1 cellular context compared by ENCODE assay signal in the genomic region with DNA sequence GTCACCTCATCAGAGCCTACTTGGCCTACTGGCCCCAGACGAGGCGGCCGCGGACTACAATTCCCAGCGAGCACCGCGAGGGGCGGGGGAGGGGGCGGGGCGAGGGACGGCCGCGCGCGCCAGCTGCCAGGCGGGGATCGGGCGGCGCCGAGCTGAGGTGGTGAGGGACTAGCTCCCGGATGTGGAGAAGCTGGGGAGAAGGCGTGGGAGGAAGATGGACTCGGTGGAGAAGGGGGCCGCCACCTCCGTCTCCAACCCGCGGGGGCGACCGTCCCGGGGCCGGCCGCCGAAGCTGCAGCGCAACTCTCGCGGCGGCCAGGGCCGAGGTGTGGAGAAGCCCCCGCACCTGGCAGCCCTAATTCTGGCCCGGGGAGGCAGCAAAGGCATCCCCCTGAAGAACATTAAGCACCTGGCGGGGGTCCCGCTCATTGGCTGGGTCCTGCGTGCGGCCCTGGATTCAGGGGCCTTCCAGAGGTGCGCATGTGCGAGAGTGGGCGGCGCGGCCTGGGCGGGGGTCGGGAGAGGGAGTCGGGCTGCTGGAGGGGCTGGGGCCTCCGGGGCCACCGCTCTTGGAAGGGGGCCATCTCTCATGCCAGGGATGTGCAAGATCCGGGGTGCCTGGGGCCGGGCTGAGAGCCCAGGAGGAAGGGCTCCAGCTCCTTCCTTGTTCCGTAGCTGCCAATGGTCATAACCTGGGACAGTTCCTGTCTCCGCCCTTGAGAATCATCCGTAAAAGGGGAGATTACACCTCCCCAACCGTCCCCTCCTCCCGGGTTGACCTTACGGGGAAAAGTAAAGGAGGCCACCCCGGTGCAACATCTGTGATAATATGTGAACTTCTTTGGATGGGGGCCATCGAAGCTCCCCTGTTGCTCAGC.
TF ChIP-seq lines count a peak whose summit lies in the region.

A gene (plus strand): TSS at position 129 of the 878 bp plus-strand sequence. CDS start 86 bp downstream, at position 215.

TF ChIP-seq in K562, 482 proteins besides CTCF, POLR2A, EP300 and RAD21 (continued from another document):
- TF ChIP-seq, protein P1, sequence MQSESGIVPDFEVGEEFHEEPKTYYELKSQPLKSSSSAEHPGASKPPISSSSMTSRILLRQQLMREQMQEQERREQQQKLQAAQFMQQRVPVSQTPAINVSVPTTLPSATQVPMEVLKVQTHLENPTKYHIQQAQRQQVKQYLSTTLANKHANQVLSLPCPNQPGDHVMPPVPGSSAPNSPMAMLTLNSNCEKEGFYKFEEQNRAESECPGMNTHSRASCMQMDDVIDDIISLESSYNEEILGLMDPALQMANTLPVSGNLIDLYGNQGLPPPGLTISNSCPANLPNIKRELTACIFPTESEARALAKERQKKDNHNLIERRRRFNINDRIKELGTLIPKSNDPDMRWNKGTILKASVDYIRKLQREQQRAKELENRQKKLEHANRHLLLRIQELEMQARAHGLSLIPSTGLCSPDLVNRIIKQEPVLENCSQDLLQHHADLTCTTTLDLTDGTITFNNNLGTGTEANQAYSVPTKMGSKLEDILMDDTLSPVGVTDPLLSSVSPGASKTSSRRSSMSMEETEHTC (IDR thresholded peaks at IDR 0.05): no peak
- TF ChIP-seq ZNF436 (CRISPR knock-in tag; IDR thresholded peaks at IDR 0.05) (no peak), KAT7 (CRISPR knock-in tag; IDR thresholded peaks at IDR 0.05; ENCODE audit: borderline replicate concordance) (no peak), TSC22D4 (tag; IDR thresholded peaks at IDR 0.05) (no peak), ZKSCAN3 (CRISPR knock-in tag; IDR thresholded peaks at IDR 0.05) (no peak), RBBP5 (IDR thresholded peaks at IDR 0.05; ENCODE audit: borderline replicate concordance, insufficient read depth, low read length, poor library complexity, severe bottlenecking) (no peak), ILF3 (IDR thresholded peaks at IDR 0.05; ENCODE audit: borderline replicate concordance) (no peak; the same call in 1 of the 2 replicates), ZNF717 (CRISPR knock-in tag; IDR thresholded peaks at IDR 0.05) (no peak), TAF9B (IDR thresholded peaks at IDR 0.05; ENCODE audit: partially characterized antibody) (no peak), ZNF586 (CRISPR knock-in tag; conservative IDR thresholded peaks at IDR 0.05) (no peak), ZNF311 (CRISPR knock-in tag; IDR thresholded peaks at IDR 0.05) (no peak), BRD9 (IDR thresholded peaks at IDR 0.05; ENCODE audit: low read depth, partially characterized antibody) (no peak), ZNF124 (CRISPR knock-in tag; IDR thresholded peaks at IDR 0.05) (no peak), PHF21A (IDR thresholded peaks at IDR 0.05; ENCODE audit: borderline replicate concordance, low read depth) (no peak), HMGN3 (IDR thresholded peaks at IDR 0.05; ENCODE audit: borderline replicate concordance, extremely low read depth, insufficient read length, low read depth, low read length) (peak; percentile 46), JUN (IDR thresholded peaks at IDR 0.05; ENCODE audit: borderline replicate concordance, low read depth, low read length) (no peak), JUN (CRISPR knock-in tag; IDR thresholded peaks at IDR 0.05; ENCODE audit: borderline replicate concordance) (no peak), IRF2 (CRISPR knock-in tag; IDR thresholded peaks at IDR 0.05) (no peak), RFX5 (IDR thresholded peaks at IDR 0.05; ENCODE audit: low read depth, low read length) (no peak), MEIS2 (IDR thresholded peaks at IDR 0.05; ENCODE audit: partially characterized antibody) (no peak)
- TF ChIP-seq, protein P2, sequence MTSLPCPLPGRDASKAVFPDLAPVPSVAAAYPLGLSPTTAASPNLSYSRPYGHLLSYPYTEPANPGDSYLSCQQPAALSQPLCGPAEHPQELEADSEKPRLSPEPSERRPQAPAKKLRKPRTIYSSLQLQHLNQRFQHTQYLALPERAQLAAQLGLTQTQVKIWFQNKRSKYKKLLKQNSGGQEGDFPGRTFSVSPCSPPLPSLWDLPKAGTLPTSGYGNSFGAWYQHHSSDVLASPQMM (CRISPR knock-in tag; IDR thresholded peaks at IDR 0.05): no peak
- TF ChIP-seq, protein P3, sequence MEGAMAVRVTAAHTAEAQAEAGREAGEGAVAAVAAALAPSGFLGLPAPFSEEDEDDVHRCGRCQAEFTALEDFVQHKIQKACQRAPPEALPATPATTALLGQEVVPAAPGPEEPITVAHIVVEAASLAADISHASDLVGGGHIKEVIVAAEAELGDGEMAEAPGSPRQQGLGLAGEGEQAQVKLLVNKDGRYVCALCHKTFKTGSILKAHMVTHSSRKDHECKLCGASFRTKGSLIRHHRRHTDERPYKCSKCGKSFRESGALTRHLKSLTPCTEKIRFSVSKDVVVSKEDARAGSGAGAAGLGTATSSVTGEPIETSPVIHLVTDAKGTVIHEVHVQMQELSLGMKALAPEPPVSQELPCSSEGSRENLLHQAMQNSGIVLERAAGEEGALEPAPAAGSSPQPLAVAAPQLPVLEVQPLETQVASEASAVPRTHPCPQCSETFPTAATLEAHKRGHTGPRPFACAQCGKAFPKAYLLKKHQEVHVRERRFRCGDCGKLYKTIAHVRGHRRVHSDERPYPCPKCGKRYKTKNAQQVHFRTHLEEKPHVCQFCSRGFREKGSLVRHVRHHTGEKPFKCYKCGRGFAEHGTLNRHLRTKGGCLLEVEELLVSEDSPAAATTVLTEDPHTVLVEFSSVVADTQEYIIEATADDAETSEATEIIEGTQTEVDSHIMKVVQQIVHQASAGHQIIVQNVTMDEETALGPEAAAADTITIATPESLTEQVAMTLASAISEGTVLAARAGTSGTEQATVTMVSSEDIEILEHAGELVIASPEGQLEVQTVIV (CRISPR knock-in tag; IDR thresholded peaks at IDR 0.05; ENCODE audit: borderline replicate concordance): no peak
- TF ChIP-seq, protein P4, sequence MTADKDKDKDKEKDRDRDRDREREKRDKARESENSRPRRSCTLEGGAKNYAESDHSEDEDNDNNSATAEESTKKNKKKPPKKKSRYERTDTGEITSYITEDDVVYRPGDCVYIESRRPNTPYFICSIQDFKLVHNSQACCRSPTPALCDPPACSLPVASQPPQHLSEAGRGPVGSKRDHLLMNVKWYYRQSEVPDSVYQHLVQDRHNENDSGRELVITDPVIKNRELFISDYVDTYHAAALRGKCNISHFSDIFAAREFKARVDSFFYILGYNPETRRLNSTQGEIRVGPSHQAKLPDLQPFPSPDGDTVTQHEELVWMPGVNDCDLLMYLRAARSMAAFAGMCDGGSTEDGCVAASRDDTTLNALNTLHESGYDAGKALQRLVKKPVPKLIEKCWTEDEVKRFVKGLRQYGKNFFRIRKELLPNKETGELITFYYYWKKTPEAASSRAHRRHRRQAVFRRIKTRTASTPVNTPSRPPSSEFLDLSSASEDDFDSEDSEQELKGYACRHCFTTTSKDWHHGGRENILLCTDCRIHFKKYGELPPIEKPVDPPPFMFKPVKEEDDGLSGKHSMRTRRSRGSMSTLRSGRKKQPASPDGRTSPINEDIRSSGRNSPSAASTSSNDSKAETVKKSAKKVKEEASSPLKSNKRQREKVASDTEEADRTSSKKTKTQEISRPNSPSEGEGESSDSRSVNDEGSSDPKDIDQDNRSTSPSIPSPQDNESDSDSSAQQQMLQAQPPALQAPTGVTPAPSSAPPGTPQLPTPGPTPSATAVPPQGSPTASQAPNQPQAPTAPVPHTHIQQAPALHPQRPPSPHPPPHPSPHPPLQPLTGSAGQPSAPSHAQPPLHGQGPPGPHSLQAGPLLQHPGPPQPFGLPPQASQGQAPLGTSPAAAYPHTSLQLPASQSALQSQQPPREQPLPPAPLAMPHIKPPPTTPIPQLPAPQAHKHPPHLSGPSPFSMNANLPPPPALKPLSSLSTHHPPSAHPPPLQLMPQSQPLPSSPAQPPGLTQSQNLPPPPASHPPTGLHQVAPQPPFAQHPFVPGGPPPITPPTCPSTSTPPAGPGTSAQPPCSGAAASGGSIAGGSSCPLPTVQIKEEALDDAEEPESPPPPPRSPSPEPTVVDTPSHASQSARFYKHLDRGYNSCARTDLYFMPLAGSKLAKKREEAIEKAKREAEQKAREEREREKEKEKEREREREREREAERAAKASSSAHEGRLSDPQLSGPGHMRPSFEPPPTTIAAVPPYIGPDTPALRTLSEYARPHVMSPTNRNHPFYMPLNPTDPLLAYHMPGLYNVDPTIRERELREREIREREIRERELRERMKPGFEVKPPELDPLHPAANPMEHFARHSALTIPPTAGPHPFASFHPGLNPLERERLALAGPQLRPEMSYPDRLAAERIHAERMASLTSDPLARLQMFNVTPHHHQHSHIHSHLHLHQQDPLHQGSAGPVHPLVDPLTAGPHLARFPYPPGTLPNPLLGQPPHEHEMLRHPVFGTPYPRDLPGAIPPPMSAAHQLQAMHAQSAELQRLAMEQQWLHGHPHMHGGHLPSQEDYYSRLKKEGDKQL (CRISPR knock-in tag; IDR thresholded peaks at IDR 0.05; ENCODE audit: borderline replicate concordance): no peak
